8 cellular contexts compared by ENCODE assay signal in the genomic region with DNA sequence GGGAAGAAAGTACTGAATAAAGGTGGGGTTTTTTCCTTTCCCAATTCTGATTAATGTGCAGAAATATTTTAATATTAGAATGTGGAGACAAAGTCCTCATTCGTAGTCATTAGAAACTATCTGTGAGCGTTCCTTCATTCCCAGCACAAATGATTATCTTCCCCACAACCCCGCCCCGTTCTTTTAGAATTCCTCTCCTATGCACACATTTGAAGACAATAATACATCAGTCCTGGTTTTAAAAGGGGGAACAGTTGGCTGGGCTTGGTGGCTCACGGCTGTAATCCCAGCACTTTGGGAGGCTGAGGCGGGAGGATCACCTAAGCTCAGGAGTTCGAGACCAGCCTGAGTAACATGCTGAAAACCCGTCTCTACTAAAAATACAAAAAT. TPM values are rescaled to one million over a fixed set of nuclear protein-coding genes. Genes with fewer than 3 reads are reported as not detected.
DNase-seq lines count a peak whose midpoint lies in the region; ATAC-seq and TF ChIP-seq lines count a peak whose summit lies in the region.

No MANE protein-coding gene starts in this region.

- peak overlapping the region; percentile 80 to 94 for H3K27ac ChIP-seq in liver (ENCODE audit: low read depth in 1 of 2, low read length in 2 of 2)
- peak overlapping the region; percentile 93 to 96 (median 96) for H3K27ac ChIP-seq in transverse colon

- intact Hi-C loops in transverse colon (cut with DNase I; ENCODE audit: low total_unique reads): loop anchor here (10.0 kb wide), 1 partner anchor 53 kb away; no protein-coding TSS in a partner anchor
- intact Hi-C loops in posterior cingulate gyrus (cut with DNase I): no loop called here

- in situ Hi-C loops in transverse colon (cut with MboI; ENCODE audit: low pct_ligation_motif_present in 1 of 4, low pct_unique_long_range_greater_than_20kb in 1 of 4, low sequenced_read_pairs in 3 of 4): loop anchor here in 1 of 4 donors (10.0 kb wide), 1 partner anchor 93 kb away; no protein-coding TSS in a partner anchor

- H3K9ac ChIP-seq in liver (ENCODE audit: low read depth in 1 of 2, low read length in 2 of 2): no peak overlapping the region

- H3K27me3 Mint-ChIP-seq in activated T-cell treated with anti-CD3 and anti-CD28 coated beads, Interleukin-2, amount 50 U/mL, for 72 hours (ENCODE audit: low read depth): no peaks in the 10 kb centered on the region
- no peaks in the 10 kb centered on the region for H3K27me3 Mint-ChIP-seq in activated naive CD8-positive, alpha-beta T cell treated with anti-CD3 and anti-CD28 coated beads for 36 hours

- H3K4me1 ChIP-seq in liver (ENCODE audit: control insufficient read depth in 4 of 4, insufficient read depth in 4 of 4, low read length in 3 of 4): peaks cover 8 to 37% (median 24%) of the 10 kb centered on the region in 4 donors
- H3K4me1 ChIP-seq in transverse colon: peaks cover 13 to 29% (median 20%) of the 10 kb centered on the region in 4 donors

- peaks cover 5 to 9% of the 10 kb centered on the region in 2 donors for H3K36me3 Mint-ChIP-seq in activated T-cell treated with anti-CD3 and anti-CD28 coated beads, Interleukin-2, amount 50 U/mL, for 72 hours (ENCODE audit: insufficient read depth in 2 of 2)
- H3K36me3 Mint-ChIP-seq in activated naive CD8-positive, alpha-beta T cell treated with anti-CD3 and anti-CD28 coated beads for 36 hours: peaks cover 23% of the 10 kb centered on the region

- H3K27ac Mint-ChIP-seq in activated T-cell treated with anti-CD3 and anti-CD28 coated beads, Interleukin-2, amount 50 U/mL, for 72 hours: peak overlapping the region; percentile 79
- H3K27ac Mint-ChIP-seq in activated naive CD8-positive, alpha-beta T cell treated with anti-CD3 and anti-CD28 coated beads for 36 hours: peak overlapping the region; percentile 98

- H3K9me3 ChIP-seq in liver (ENCODE audit: control insufficient read depth in 4 of 4, low read length in 3 of 4) (no peaks in the 10 kb centered on the region), transverse colon (no peaks in the 10 kb centered on the region)

- no peak for TF ChIP-seq POLR2A in transverse colon (IDR thresholded peaks at IDR 0.05)

- DNase-seq in activated T-cell treated with anti-CD3 and anti-CD28 coated beads, Interleukin-2, amount 50 U/mL, for 72 hours: no peak
- no peak for DNase-seq in activated T-cell treated with anti-CD3 and anti-CD28 coated beads, Interleukin-2, amount 50 U/mL, for 48 hours
- no peak for DNase-seq in activated naive CD8-positive, alpha-beta T cell treated with anti-CD3 and anti-CD28 coated beads for 36 hours
- no peak for DNase-seq in transverse colon
- DNase-seq in NCI-H1694 treated with DMSO at 0.1 percent for 48 hours (lab: John Stamatoyannopoulos, UW): no peak
- DNase-seq in GM19240 (ENCODE audit: insufficient read length, low spot score): no peak
- DNase-seq in posterior cingulate gyrus: no peak

- H3K36me3 ChIP-seq in liver (ENCODE audit: control insufficient read depth in 4 of 4, insufficient read depth in 3 of 4, low read depth in 1 of 4, low read length in 3 of 4): no peaks in the 10 kb centered on the region
- peaks cover 0 to 5% (median 0%) of the 10 kb centered on the region in 4 donors for H3K36me3 ChIP-seq in transverse colon

- no peak for TF ChIP-seq RAD21 in liver (IDR thresholded peaks at IDR 0.05)

- TF ChIP-seq CTCF in liver (IDR thresholded peaks at IDR 0.05; ENCODE audit: low read depth, low read length, missing input control) (no peak), transverse colon (IDR thresholded peaks at IDR 0.05) (no peak)

- H3K9me3 Mint-ChIP-seq in activated T-cell treated with anti-CD3 and anti-CD28 coated beads, Interleukin-2, amount 50 U/mL, for 72 hours: no peaks in the 10 kb centered on the region
- H3K9me3 Mint-ChIP-seq in activated naive CD8-positive, alpha-beta T cell treated with anti-CD3 and anti-CD28 coated beads for 36 hours: no peaks in the 10 kb centered on the region

- ATAC-seq in activated T-cell treated with anti-CD3 and anti-CD28 coated beads, Interleukin-2, amount 50 U/mL, for 72 hours (replicated peaks in 1 of 2): no peak

- H3K27me3 ChIP-seq in liver (ENCODE audit: control insufficient read depth in 4 of 4, insufficient read depth in 4 of 4, low read length in 3 of 4): no peaks in the 10 kb centered on the region
- no peaks in the 10 kb centered on the region for H3K27me3 ChIP-seq in transverse colon

- no peak for TF ChIP-seq EP300 in transverse colon (IDR thresholded peaks at IDR 0.05; ENCODE audit: low read depth)

- H3K4me3 ChIP-seq in liver (ENCODE audit: low read depth in 1 of 3, low read length in 3 of 3) (peak overlapping the region; percentile 67 to 89 (median 83)), transverse colon (peak overlapping the region; percentile 67 to 69 (median 67))

- H3K4me3 Mint-ChIP-seq in activated T-cell treated with anti-CD3 and anti-CD28 coated beads, Interleukin-2, amount 50 U/mL, for 72 hours: peak overlapping the region; percentile 98 to 99
- H3K4me3 Mint-ChIP-seq in activated naive CD8-positive, alpha-beta T cell treated with anti-CD3 and anti-CD28 coated beads for 36 hours: peak overlapping the region; percentile 100

- peaks cover 26% of the 10 kb centered on the region for H3K4me1 Mint-ChIP-seq in activated T-cell treated with anti-CD3 and anti-CD28 coated beads, Interleukin-2, amount 50 U/mL, for 72 hours (ENCODE audit: low read depth)
- H3K4me1 Mint-ChIP-seq in activated naive CD8-positive, alpha-beta T cell treated with anti-CD3 and anti-CD28 coated beads for 36 hours: peaks cover 30% of the 10 kb centered on the region

- 22% methylated on average over 8 of the region's 8 CpGs for WGBS in liver
- 30 to 35% methylated on average over 8 of the region's 8 CpGs for WGBS in transverse colon (ENCODE audit: low coverage in 1 of 2), 2 donors

TF ChIP-seq in liver, 16 proteins besides CTCF, POLR2A, EP300 and RAD21 (continues in another document):
- no peak for TF ChIP-seq TAF1 (conservative IDR thresholded peaks at IDR 0.05)
- TF ChIP-seq YY1 (IDR thresholded peaks at IDR 0.05): no peak
- TF ChIP-seq FOXA1 (IDR thresholded peaks at IDR 0.05): no peak
- TF ChIP-seq HNF4A (conservative IDR thresholded peaks at IDR 0.05): no peak
- TF ChIP-seq, protein P1, sequence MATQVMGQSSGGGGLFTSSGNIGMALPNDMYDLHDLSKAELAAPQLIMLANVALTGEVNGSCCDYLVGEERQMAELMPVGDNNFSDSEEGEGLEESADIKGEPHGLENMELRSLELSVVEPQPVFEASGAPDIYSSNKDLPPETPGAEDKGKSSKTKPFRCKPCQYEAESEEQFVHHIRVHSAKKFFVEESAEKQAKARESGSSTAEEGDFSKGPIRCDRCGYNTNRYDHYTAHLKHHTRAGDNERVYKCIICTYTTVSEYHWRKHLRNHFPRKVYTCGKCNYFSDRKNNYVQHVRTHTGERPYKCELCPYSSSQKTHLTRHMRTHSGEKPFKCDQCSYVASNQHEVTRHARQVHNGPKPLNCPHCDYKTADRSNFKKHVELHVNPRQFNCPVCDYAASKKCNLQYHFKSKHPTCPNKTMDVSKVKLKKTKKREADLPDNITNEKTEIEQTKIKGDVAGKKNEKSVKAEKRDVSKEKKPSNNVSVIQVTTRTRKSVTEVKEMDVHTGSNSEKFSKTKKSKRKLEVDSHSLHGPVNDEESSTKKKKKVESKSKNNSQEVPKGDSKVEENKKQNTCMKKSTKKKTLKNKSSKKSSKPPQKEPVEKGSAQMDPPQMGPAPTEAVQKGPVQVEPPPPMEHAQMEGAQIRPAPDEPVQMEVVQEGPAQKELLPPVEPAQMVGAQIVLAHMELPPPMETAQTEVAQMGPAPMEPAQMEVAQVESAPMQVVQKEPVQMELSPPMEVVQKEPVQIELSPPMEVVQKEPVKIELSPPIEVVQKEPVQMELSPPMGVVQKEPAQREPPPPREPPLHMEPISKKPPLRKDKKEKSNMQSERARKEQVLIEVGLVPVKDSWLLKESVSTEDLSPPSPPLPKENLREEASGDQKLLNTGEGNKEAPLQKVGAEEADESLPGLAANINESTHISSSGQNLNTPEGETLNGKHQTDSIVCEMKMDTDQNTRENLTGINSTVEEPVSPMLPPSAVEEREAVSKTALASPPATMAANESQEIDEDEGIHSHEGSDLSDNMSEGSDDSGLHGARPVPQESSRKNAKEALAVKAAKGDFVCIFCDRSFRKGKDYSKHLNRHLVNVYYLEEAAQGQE (IDR thresholded peaks at IDR 0.05): no peak
- TF ChIP-seq SP1 (IDR thresholded peaks at IDR 0.05): no peak
- no peak for TF ChIP-seq FOXA2 (IDR thresholded peaks at IDR 0.05)
- TF ChIP-seq RXRA (IDR thresholded peaks at IDR 0.05): no peak
- no peak for TF ChIP-seq HNF4G (IDR thresholded peaks at IDR 0.05)
- no peak for TF ChIP-seq EGR1 (IDR thresholded peaks at IDR 0.05; ENCODE audit: low read depth in 2 of 2)
- TF ChIP-seq, protein P2, sequence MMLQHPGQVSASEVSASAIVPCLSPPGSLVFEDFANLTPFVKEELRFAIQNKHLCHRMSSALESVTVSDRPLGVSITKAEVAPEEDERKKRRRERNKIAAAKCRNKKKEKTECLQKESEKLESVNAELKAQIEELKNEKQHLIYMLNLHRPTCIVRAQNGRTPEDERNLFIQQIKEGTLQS (IDR thresholded peaks at IDR 0.05): no peak
- TF ChIP-seq NR2F2 (IDR thresholded peaks at IDR 0.05): no peak
- TF ChIP-seq GABPA (IDR thresholded peaks at IDR 0.05 in 1 of 2, conservative IDR thresholded peaks at IDR 0.05 in 1 of 2): no peak
- no peak for TF ChIP-seq JUND (IDR thresholded peaks at IDR 0.05)
- TF ChIP-seq, protein P3, sequence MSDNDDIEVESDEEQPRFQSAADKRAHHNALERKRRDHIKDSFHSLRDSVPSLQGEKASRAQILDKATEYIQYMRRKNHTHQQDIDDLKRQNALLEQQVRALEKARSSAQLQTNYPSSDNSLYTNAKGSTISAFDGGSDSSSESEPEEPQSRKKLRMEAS (IDR thresholded peaks at IDR 0.05): no peak

RNA-seq across cellular contexts. Expression of a gene that starts 0.9 kb away (rescaled TPM):
- 10 to 100 TPM; 28.0 to 38.8 TPM for total RNA-seq in activated T-cell treated with anti-CD3 and anti-CD28 coated beads, Interleukin-2, amount 50 U/mL, for 72 hours
- total RNA-seq in activated naive CD8-positive, alpha-beta T cell treated with anti-CD3 and anti-CD28 coated beads for 36 hours: 10 to 100 TPM; 41.3 to 43.6 TPM
- total RNA-seq in liver (10 to 100 TPM; 42.8 to 93.4 TPM), transverse colon (100 to 1,000 TPM in 1 of 4 donors, 10 to 100 TPM in 3; 15.3 to 103 (median 59.5) TPM)
- polyA plus RNA-seq in liver: 10 to 100 TPM; 76.1 to 83.5 TPM
